In genomic region chr18:37701967-37702366, GRCh38 we compare ENCODE assay signal across 1 cellular context.
TF ChIP-seq lines count a peak whose summit lies in the region.

No MANE protein-coding gene starts in this region.

TF ChIP-seq in GM23338, 12 proteins besides CTCF, POLR2A, EP300 and RAD21 (continued from another document):
- TF ChIP-seq REST (IDR thresholded peaks at IDR 0.05; ENCODE audit: unreplicated experiment) = no peak
- no peak for TF ChIP-seq POLR2AphosphoS5 (IDR thresholded peaks at IDR 0.05; ENCODE audit: low read depth)
